Comparison of ENCODE assay signal across 9 cellular contexts in genomic region chr4:139655116-139655515, GRCh38. TPM values are rescaled to one million over a fixed set of nuclear protein-coding genes. Genes with fewer than 3 reads are reported as not detected.
A peak's percentile ranks its signal among the peaks of the same experiment; 100 is the strongest.
DNase-seq lines count a peak whose midpoint lies in the region; ATAC-seq and TF ChIP-seq lines count a peak whose summit lies in the region.
"Had no signal": no experiment of that assay in that cellular context is flagged by ENCODE, and none has a peak within 500 bp of the region (broad histone marks: within the 10 kb centered on the region; RNA-seq: fewer than 3 reads in every experiment).

No MANE protein-coding gene starts in this region.

- intact Hi-C loops in IMR-90 (cut with micrococcal nuclease) = loop anchor here (1.0 to 5.0 kb wide), 7 partner anchors 77 to 1197 kb away; no protein-coding TSS in a partner anchor
- intact Hi-C loops in ovary (cut with DNase I) = loop anchor here in 3 of 4 donors (10.0 kb wide), 3 partner anchors 500 to 670 kb away; partner anchors contain the start of gene MAML3 (in 1 of the 3)

- H3K27me3 ChIP-seq in IMR-90 (ENCODE audit: control insufficient read depth, insufficient read depth, low read length) (no peaks in the 10 kb centered on the region), gastroesophageal sphincter (no peaks in the 10 kb centered on the region), thoracic aorta (replicated peaks; ENCODE audit: insufficient read depth) (no peaks in the 10 kb centered on the region), ovary (no peaks in the 10 kb centered on the region)

- peak; percentile 54 for DNase-seq in activated CD8-positive, alpha-beta memory T cell treated with anti-CD3 and anti-CD28 coated beads, Interleukin-2, amount 10 ng/mL, durations not matched to agents 7 days and 5 days
- no peak for DNase-seq in activated CD8-positive, alpha-beta memory T cell treated with anti-CD3 and anti-CD28 coated beads, Interleukin-2, amount 50 U/mL, for 4 hours
- peak; percentile 48 for DNase-seq in IMR-90
- peak; percentile 54 for DNase-seq in SK-N-DZ (ENCODE audit: low spot score)
- no peak for DNase-seq in thoracic aorta (ENCODE audit: low spot score)
- no peak for DNase-seq in ovary

- no peaks in the 10 kb centered on the region for H3K79me1 ChIP-seq in IMR-90 (ENCODE audit: low read depth in 1 of 2, low read length in 2 of 2)

- no peak overlapping the region for H3K18ac ChIP-seq in IMR-90 (ENCODE audit: low read depth, low read length)

- H3K14ac ChIP-seq in IMR-90 (replicated peaks; ENCODE audit: low read depth, low read length) = no peak overlapping the region

- dilution Hi-C loops in IMR-90 (cut with HindIII; ENCODE audit: low sequenced_read_pairs, unreplicated experiment) = no loop called here

- no peaks in the 10 kb centered on the region for H3K9me3 Mint-ChIP-seq in activated CD8-positive, alpha-beta memory T cell treated with anti-CD3 and anti-CD28 coated beads, Interleukin-2, amount 10 ng/mL, durations not matched to agents 7 days and 5 days (ENCODE audit: low read depth)

- TF ChIP-seq CTCF in IMR-90 (conservative IDR thresholded peaks at IDR 0.05; ENCODE audit: low read depth, low read length) = peak; percentile 53
- TF ChIP-seq CTCF in gastroesophageal sphincter (IDR thresholded peaks at IDR 0.05) = peak in 3 of 4 experiments; percentile 47 to 57 (median 48)
- TF ChIP-seq CTCF in thoracic aorta (IDR thresholded peaks at IDR 0.05) = peak; percentile 14
- TF ChIP-seq CTCF in ovary (IDR thresholded peaks at IDR 0.05) = no peak

- H3K56ac ChIP-seq in IMR-90 (ENCODE audit: extremely low read depth, insufficient read depth, low read length) = no peak overlapping the region

- peaks cover 3% of the 10 kb centered on the region; the same call in 1 of the 2 replicates for H3K9me1 ChIP-seq in IMR-90 (ENCODE audit: insufficient read depth, low read length)

- peaks cover 2% of the 10 kb centered on the region for H3K27me3 Mint-ChIP-seq in activated CD8-positive, alpha-beta memory T cell treated with anti-CD3 and anti-CD28 coated beads, Interleukin-2, amount 10 ng/mL, durations not matched to agents 7 days and 5 days

- no TSS peak for BruUV-seq in IMR-90 (replicated peaks; lab: Mats Ljungman, UMichigan)

- H3K4me1 Mint-ChIP-seq in activated CD8-positive, alpha-beta memory T cell treated with anti-CD3 and anti-CD28 coated beads, Interleukin-2, amount 10 ng/mL, durations not matched to agents 7 days and 5 days = peaks cover 33% of the 10 kb centered on the region

- TF ChIP-seq EP300 in gastroesophageal sphincter (IDR thresholded peaks at IDR 0.05) (no peak), ovary (IDR thresholded peaks at IDR 0.05) (no peak)

- H2BK120ac ChIP-seq in IMR-90 (ENCODE audit: low read depth, low read length) = no peak overlapping the region

- no peak overlapping the region for H2BK5ac ChIP-seq in IMR-90 (ENCODE audit: low read depth, low read length, poor library complexity, severe bottlenecking)

- peak; percentile 59 for TF ChIP-seq RAD21 in IMR-90 (IDR thresholded peaks at IDR 0.05; ENCODE audit: low read length)

- H3K4me1 ChIP-seq in IMR-90 (ENCODE audit: control insufficient read depth, insufficient read depth, low read length) = peaks cover 6% of the 10 kb centered on the region
- H3K4me1 ChIP-seq in gastroesophageal sphincter = peaks cover 0 to 31% (median 10%) of the 10 kb centered on the region in 3 donors
- peaks cover 6 to 7% of the 10 kb centered on the region in 2 donors for H3K4me1 ChIP-seq in thoracic aorta (ENCODE audit: control insufficient read depth in 1 of 2, low read depth in 2 of 2)
- peaks cover 3% of the 10 kb centered on the region for H3K4me1 ChIP-seq in ovary (ENCODE audit: insufficient read depth)

- no peak overlapping the region for H2AFZ ChIP-seq in IMR-90 (replicated peaks; ENCODE audit: low read length, poor library complexity)

- no peak overlapping the region for H3K4me2 ChIP-seq in IMR-90 (ENCODE audit: low read depth, low read length)

- no peak overlapping the region for H2AK5ac ChIP-seq in IMR-90 (ENCODE audit: low read depth, low read length)

- peaks cover 2% of the 10 kb centered on the region for H3K36me3 Mint-ChIP-seq in activated CD8-positive, alpha-beta memory T cell treated with anti-CD3 and anti-CD28 coated beads, Interleukin-2, amount 10 ng/mL, durations not matched to agents 7 days and 5 days

- H3K27ac ChIP-seq in IMR-90 (ENCODE audit: insufficient read depth, low read length) (no peak overlapping the region), gastroesophageal sphincter (no peak overlapping the region), thoracic aorta (no peak overlapping the region), ovary (no peak overlapping the region)
- H3K27ac ChIP-seq: skin epidermis had no signal

- H3K27ac Mint-ChIP-seq in activated CD8-positive, alpha-beta memory T cell treated with anti-CD3 and anti-CD28 coated beads, Interleukin-2, amount 10 ng/mL, durations not matched to agents 7 days and 5 days = no peak overlapping the region

- H3K9ac ChIP-seq in IMR-90 (ENCODE audit: low read depth, low read length) = no peak overlapping the region

- no peaks in the 10 kb centered on the region for H4K20me1 ChIP-seq in IMR-90 (ENCODE audit: insufficient read depth, low read length)

- no peaks in the 10 kb centered on the region for H3K9me3 ChIP-seq in IMR-90 (ENCODE audit: control insufficient read depth, insufficient read depth, low read length)
- no peaks in the 10 kb centered on the region for H3K9me3 ChIP-seq in gastroesophageal sphincter
- no peaks in the 10 kb centered on the region for H3K9me3 ChIP-seq in thoracic aorta
- H3K9me3 ChIP-seq in ovary = no peaks in the 10 kb centered on the region

- H3K4ac ChIP-seq in IMR-90 (ENCODE audit: low read depth, low read length) = no peak overlapping the region

- peak; percentile 37 for ATAC-seq in activated CD8-positive, alpha-beta memory T cell treated with anti-CD3 and anti-CD28 coated beads, Interleukin-2, amount 10 ng/mL, durations not matched to agents 7 days and 5 days
- ATAC-seq in IMR-90 (ENCODE audit: low read depth) (peak; percentile 48), gastroesophageal sphincter (peak; percentile 56), thoracic aorta (ENCODE audit: insufficient number of reproducible peaks, low FRiP score, low read depth) (no peak), GM18867 (IDR thresholded peaks at IDR 0.05; ENCODE audit: unreplicated experiment) (no peak)

- no peaks in the 10 kb centered on the region for H3K36me3 ChIP-seq in IMR-90 (ENCODE audit: control insufficient read depth, insufficient read depth, low read length)
- no peaks in the 10 kb centered on the region for H3K36me3 ChIP-seq in gastroesophageal sphincter
- H3K36me3 ChIP-seq in thoracic aorta = no peaks in the 10 kb centered on the region
- no peaks in the 10 kb centered on the region for H3K36me3 ChIP-seq in ovary

- H2BK20ac ChIP-seq in IMR-90 (ENCODE audit: low read depth, low read length) = no peak overlapping the region

- H3K23ac ChIP-seq in IMR-90 (ENCODE audit: low read depth, low read length) = no peak overlapping the region

- TF ChIP-seq POLR2A in IMR-90 (IDR thresholded peaks at IDR 0.05; ENCODE audit: low read depth, low read length) = no peak
- no peak for TF ChIP-seq POLR2A in gastroesophageal sphincter (IDR thresholded peaks at IDR 0.05)
- TF ChIP-seq POLR2A in ovary (IDR thresholded peaks at IDR 0.05) = no peak

- H4K8ac ChIP-seq in IMR-90 (ENCODE audit: low read depth in 2 of 2, low read length in 2 of 2) = no peak overlapping the region

- 40% methylated on average over 1 of the region's 3 CpGs; no CpG with 5 or more reads in 1 of the 2 experiments for whole genome bisulfite sequencing in IMR-90 (ENCODE audit: extremely low coverage in 2 of 2, insufficient read length in 1 of 2), 2 experiments
- 0 to 36% methylated on average over 2 to 3 of the region's 3 CpGs for WGBS in gastroesophageal sphincter (ENCODE audit: low coverage in 1 of 2), 2 donors
- WGBS in ovary, 3 donors = 34 to 39% (median 36%) methylated on average over 3 of the region's 3 CpGs

- no peak overlapping the region for H4K5ac ChIP-seq in IMR-90 (ENCODE audit: low read depth, low read length)

- in situ Hi-C loops in IMR-90 (cut with MboI; ENCODE audit: low sequenced_read_pairs) = no loop called here

- POLR2A ChIA-PET in IMR-90 (lab: Charles Lee; ENCODE audit: unreplicated experiment) = interaction anchor here (0.6 kb wide), 1 partner anchor 496 kb away, joined by 3 read pairs; no protein-coding TSS in a partner anchor

- no peak overlapping the region for H3K4me3 ChIP-seq in IMR-90 (ENCODE audit: insufficient read depth, low read depth, low read length)
- no peak overlapping the region for H3K4me3 ChIP-seq in gastroesophageal sphincter
- no peak overlapping the region for H3K4me3 ChIP-seq in thoracic aorta
- H3K4me3 ChIP-seq in ovary = no peak overlapping the region
- H3K4me3 ChIP-seq: skin epidermis had no signal

- H3K4me3 Mint-ChIP-seq in activated CD8-positive, alpha-beta memory T cell treated with anti-CD3 and anti-CD28 coated beads, Interleukin-2, amount 10 ng/mL, durations not matched to agents 7 days and 5 days = no peak overlapping the region

- H2BK15ac ChIP-seq in IMR-90 (ENCODE audit: low read depth, low read length) = no peak overlapping the region

- H2AK9ac ChIP-seq in IMR-90 (replicated peaks; ENCODE audit: low read depth, low read length, poor library complexity) = no peak overlapping the region

- CTCF ChIA-PET in activated CD8-positive, alpha-beta memory T cell treated with anti-CD3 and anti-CD28 coated beads, Interleukin-2, amount 10 ng/mL, durations not matched to agents 7 days and 5 days (lab: Charles Lee) = interaction anchor here (0.8 to 11.2 kb wide), 9 partner anchors 11 to 705 kb away, joined by 3 to 159 read pairs (median 5); partner anchors contain the start of gene MGST2
- CTCF ChIA-PET in IMR-90 (lab: Yijun Ruan, JAX) = no interaction called here

- no peak overlapping the region for H4K91ac ChIP-seq in IMR-90 (ENCODE audit: insufficient read depth, low read depth, low read length)

TF ChIP-seq in IMR-90, 13 proteins besides CTCF, POLR2A, EP300 and RAD21:
- TF ChIP-seq SMC3 (IDR thresholded peaks at IDR 0.05; ENCODE audit: low read depth, low read length) (peak; percentile 41; the same call in 1 of the 2 replicates), CEBPB (IDR thresholded peaks at IDR 0.05; ENCODE audit: low read depth, low read length) (no peak)

RNA-seq across cellular contexts. Expression of gene MGST2, which starts 10.5 kb away (rescaled TPM):
- total RNA-seq in activated CD8-positive, alpha-beta memory T cell treated with anti-CD3 and anti-CD28 coated beads, Interleukin-2, amount 10 ng/mL, durations not matched to agents 7 days and 5 days = 10 to 100 TPM; 10.2 to 21.1 TPM
- total RNA-seq in IMR-90 (2012; rRNA removed) = 4.8 and 8.1 TPM in 2 replicates
- 9.0 and 10.5 TPM in 2 replicates for polyA plus RNA-seq in IMR-90 (2012; rRNA removed)
- 3.4 and 5.8 TPM in 2 replicates for polyA plus RNA-seq in IMR-90 (2012; cell fraction: cytosol; rRNA removed)
- polyA plus RNA-seq in IMR-90 (2012; cell fraction: nucleus; rRNA removed; ENCODE audit: low replicate concordance) = 1.1 and 4.5 TPM in 2 replicates
- 15.9 and 26.8 TPM in 2 replicates for polyA plus RNA-seq in SK-N-DZ (2014; cell fraction: cytosol; rRNA removed)
- 5.1 and 10.7 TPM in 2 replicates for polyA plus RNA-seq in SK-N-DZ (2014; cell fraction: nucleus; rRNA removed)
- 10 to 100 TPM; 26.5 to 53.9 (median 38.5) TPM for total RNA-seq in gastroesophageal sphincter
- total RNA-seq in thoracic aorta = 10 to 100 TPM; 24.3 to 35.5 TPM
- total RNA-seq in ovary = 10 to 100 TPM; 14.5 to 64.9 (median 28.1) TPM
- 10 to 100 TPM; 46.0 to 76.5 TPM for polyA plus RNA-seq in ovary

Comparison
In these comparisons a context has a peak if more than half of its experiments do, and no peak if none do; other contexts are left out.
1. DNase-seq: peak in activated CD8-positive, alpha-beta memory T cell treated with anti-CD3 and anti-CD28 coated beads, Interleukin-2, amount 10 ng/mL, durations not matched to agents 7 days and 5 days (single experiment), IMR-90 (single experiment) and SK-N-DZ (single experiment); none in activated CD8-positive, alpha-beta memory T cell treated with anti-CD3 and anti-CD28 coated beads, Interleukin-2, amount 50 U/mL, for 4 hours (single experiment), thoracic aorta (single experiment) and ovary (0 of 5).
2. ATAC-seq: peak in activated CD8-positive, alpha-beta memory T cell treated with anti-CD3 and anti-CD28 coated beads, Interleukin-2, amount 10 ng/mL, durations not matched to agents 7 days and 5 days (single experiment), IMR-90 (single experiment) and gastroesophageal sphincter (single experiment); none in thoracic aorta (single experiment) and GM18867 (single experiment).
3. CTCF ChIP-seq: peak in IMR-90 (single experiment), gastroesophageal sphincter (3 of 4) and thoracic aorta (single experiment); none in ovary (0 of 3).